In the genomic region with DNA sequence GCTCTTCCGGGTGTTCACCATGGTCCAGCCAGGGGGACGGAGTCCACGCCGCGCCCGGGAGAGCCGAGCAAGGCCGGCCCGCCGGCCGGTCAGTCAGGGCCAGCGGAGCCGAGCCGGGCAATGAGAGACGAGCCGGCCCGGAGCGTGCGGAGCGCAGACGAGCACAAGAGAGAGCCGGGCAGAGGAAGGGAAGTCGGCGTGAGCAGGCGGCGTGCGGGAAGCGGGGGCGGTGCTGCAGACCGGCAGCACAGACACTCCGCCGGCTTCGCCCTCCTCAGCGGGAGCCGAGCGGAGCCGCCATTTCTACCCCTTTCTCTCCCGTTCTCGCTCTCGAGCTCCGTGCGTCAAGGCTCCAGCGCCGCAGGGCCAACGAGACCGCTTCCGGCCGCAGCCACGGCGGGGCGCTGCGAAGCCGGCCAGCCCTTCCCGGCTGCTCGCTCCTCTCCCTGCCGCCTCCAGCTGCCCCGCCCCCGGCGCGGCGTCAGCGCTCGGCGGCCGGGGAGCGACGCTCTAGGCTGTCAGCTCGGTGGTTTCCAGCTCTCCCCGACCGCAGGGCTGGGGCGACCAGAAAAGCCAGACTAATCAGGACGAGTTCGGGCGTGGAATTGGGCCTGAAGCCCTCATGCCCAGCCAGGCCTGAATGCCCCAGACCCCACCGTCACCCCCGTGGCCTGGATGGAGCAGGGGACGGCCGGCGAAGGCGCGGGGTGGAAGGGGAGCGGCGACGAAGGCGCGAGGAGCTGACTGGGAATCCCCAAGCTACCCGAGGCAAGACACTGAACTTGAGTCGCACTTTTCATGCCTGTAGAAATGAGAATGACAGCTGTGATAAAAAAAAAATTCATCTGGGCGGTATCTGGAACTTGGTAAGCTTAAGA, we compare ENCODE assay signal across 8 cellular contexts. TPM values are rescaled to one million over a fixed set of nuclear protein-coding genes. Genes with fewer than 3 reads are reported as not detected.
DNase-seq lines count a peak whose midpoint lies in the region; ATAC-seq and TF ChIP-seq lines count a peak whose summit lies in the region.

ATAD2B (minus strand) TSS at position 374 of the 878 bp plus-strand sequence; CDS start at position 21, 353 bp downstream.

- peak; percentile 85 to 90 for DNase-seq in AML-193 (lab: John Stamatoyannopoulos, UW)
- peak; percentile 80 for DNase-seq in NCI-H446 treated with DMSO at 0.1 percent for 48 hours (lab: John Stamatoyannopoulos, UW)
- peak; percentile 97 for DNase-seq in activated CD4-positive, CD25-positive, alpha-beta regulatory T cell treated with anti-CD3 and anti-CD28 coated beads, Interleukin-2, amount 50 U/mL, for 72 hours
- peak; percentile 44 to 56 for DNase-seq in cerebellar nuclear complex (lab: John Stamatoyannopoulos, UW)
- DNase-seq in kidney epithelial cell (ENCODE audit: low read depth): peak; percentile 63
- peak; percentile 85 to 91 for DNase-seq in stimulated activated CD4-positive, alpha-beta T cell treated with anti-CD3 and anti-CD28 coated beads, Interleukin-15, amount 100 ng/mL, for 48 hours (ENCODE audit: low read depth in 2 of 2)

- H3K27me3 ChIP-seq in kidney epithelial cell (ENCODE audit: control insufficient read depth, insufficient read depth, low read length): no peaks in the 10 kb centered on the region

- ATAC-seq in GM19043 (IDR thresholded peaks at IDR 0.05; ENCODE audit: low read depth, unreplicated experiment): peak; percentile 58
- ATAC-seq in HG03378 (IDR thresholded peaks at IDR 0.05; ENCODE audit: unreplicated experiment): peak; percentile 54

- no peaks in the 10 kb centered on the region for H3K36me3 ChIP-seq in kidney epithelial cell (ENCODE audit: control insufficient read depth, insufficient read depth, low read length)

- H3K4me3 ChIP-seq in kidney epithelial cell (ENCODE audit: low read depth, low read length): peak within 1 kb of the TSS; percentile 60

- TF ChIP-seq CTCF in kidney epithelial cell (IDR thresholded peaks at IDR 0.05; ENCODE audit: insufficient read depth, low read length, poor library complexity, severe bottlenecking): peak; percentile 53

RNA-seq across cellular contexts. Expression of gene ATAD2B, which starts in this region (rescaled TPM):
- 8.1 and 9.1 TPM in 2 replicates for total RNA-seq in kidney epithelial cell

Comparison
In these comparisons a context has a peak if more than half of its experiments do, and no peak if none do; other contexts are left out.
1. Peak in every context shown above with its lines: DNase-seq, ATAC-seq and H3K4me3 ChIP-seq.